Comparison of ENCODE assay signal across 33 cellular contexts in the genomic region with DNA sequence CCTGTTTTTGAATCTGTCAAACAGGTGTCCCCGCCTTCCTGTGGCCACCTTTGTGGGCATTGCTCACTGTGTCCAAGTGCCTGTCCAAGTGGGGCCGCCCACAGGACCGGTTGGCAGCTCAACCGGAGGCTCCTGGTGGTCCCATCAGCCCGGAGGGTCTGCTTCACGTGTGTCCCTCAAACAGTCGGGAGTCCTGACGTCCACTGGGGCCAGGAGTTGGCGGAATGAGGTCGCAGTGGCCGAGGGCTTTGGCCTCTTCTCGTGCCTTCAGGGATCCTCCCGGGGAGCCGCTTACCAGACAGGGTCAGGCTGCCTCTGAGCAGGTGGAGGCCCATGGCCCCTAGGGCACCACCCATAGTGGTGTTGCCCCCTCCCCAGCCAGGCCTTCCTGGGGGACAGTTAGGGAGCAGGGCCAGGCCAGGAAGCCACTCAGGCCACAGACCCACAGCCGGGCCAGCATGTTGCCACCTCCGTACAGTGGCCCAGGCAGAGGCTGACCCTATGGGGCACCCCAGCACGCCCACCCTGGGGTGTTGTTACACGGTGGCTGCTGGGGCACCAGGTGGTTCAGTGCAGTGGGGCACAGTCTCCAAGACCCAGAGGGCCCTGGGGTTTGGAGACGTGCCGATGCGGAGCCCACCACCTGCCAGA.
DNase-seq lines count a peak whose midpoint lies in the region; ATAC-seq and TF ChIP-seq lines count a peak whose summit lies in the region.
"Had no signal": no experiment of that assay in that cellular context is flagged by ENCODE, and none has a peak within 500 bp of the region (broad histone marks: within the 10 kb centered on the region; RNA-seq: fewer than 3 reads in every experiment).

No MANE protein-coding gene starts in this region.

- TF ChIP-seq RAD21 in HCT116 (IDR thresholded peaks at IDR 0.05; ENCODE audit: low read depth) (no peak), IMR-90 (IDR thresholded peaks at IDR 0.05; ENCODE audit: low read length) (no peak)

- in situ Hi-C loops in IMR-90 (cut with MboI; ENCODE audit: low sequenced_read_pairs) (no loop called here), GM13977 (cut with MboI; ENCODE audit: low pct_unique_long_range_greater_than_20kb, low sequenced_read_pairs, unreplicated experiment) (no loop called here)

- WGBS in IMR-90 (ENCODE audit: extremely low coverage in 2 of 2, insufficient read length in 1 of 2), 2 experiments: 62% methylated on average over 11 of the region's 21 CpGs; no CpG with 5 or more reads in 1 of the 2 experiments
- WGBS in neuronal stem cell (ENCODE audit: extremely low coverage in 2 of 2, insufficient read length in 2 of 2, insufficient replicate concordance in 1 of 2), 2 donors: no CpG with 5 or more reads among the region's 21 CpGs
- no CpG with 5 or more reads among the region's 21 CpGs for WGBS in H9 (ENCODE audit: extremely low coverage, insufficient read length, low lambda C conversion rate)

- DNase-seq in H7 (peak; percentile 72), HCT116 (ENCODE audit: low read depth, low spot score) (no peak), IMR-90 (no peak), neuronal stem cell (ENCODE audit: low spot score) (no peak), H9 (no peak), GM13977 (ENCODE audit: low spot score) (no peak), left ventricle myocardium inferior (no peak)
- DNase-seq: ACHN; AML-193; BE2C; C1 segment of cervical spinal cord; Caco-2; Calu3; CD4-positive, alpha-beta memory T cell; CD4-positive, alpha-beta T cell; CD4-positive, CD25-positive, alpha-beta regulatory T cell; CD8-positive, alpha-beta memory T cell; CD8-positive, alpha-beta T cell; COR-L47; DMS 273 treated with DMSO at 0.1 percent for 48 hours; DMS153; DMS79; DMS79 treated with DMSO at 0.1 percent for 48 hours; DND-41; EL had no signal

- ATAC-seq in HCT116 (0 out of 2 replicates have a peak, but pooled peaks have one; percentile 15), IMR-90 (ENCODE audit: low read depth) (no peak)
- ATAC-seq in activated CD4-positive, CD25-positive, alpha-beta regulatory T cell treated with anti-CD3 and anti-CD28 coated beads, Interleukin-2, amount 50 U/mL, for 24 hours: no peak
- ATAC-seq: CD8-positive, alpha-beta T cell had no signal

- H3K4me1 ChIP-seq in HCT116 (ENCODE audit: control insufficient read depth in 1 of 2, insufficient read depth in 2 of 2, low read length in 2 of 2) (no peaks in the 10 kb centered on the region), IMR-90 (ENCODE audit: control insufficient read depth, insufficient read depth, low read length) (no peaks in the 10 kb centered on the region), neuronal stem cell (ENCODE audit: control insufficient read depth in 2 of 2, insufficient read depth in 1 of 2, low read depth in 1 of 2, low read length in 2 of 2) (peaks cover 0 to 16% of the 10 kb centered on the region in 2 donors), H9 (ENCODE audit: insufficient read depth, low read length) (no peaks in the 10 kb centered on the region), left ventricle myocardium inferior (no peaks in the 10 kb centered on the region)
- H3K4me1 ChIP-seq: A549; BE2C; BLaER1; BLaER1 treated with 17β-estradiol and CSF1 and Interleukin-3, amounts not matched to agents 10 nM and 100 nM; Caco-2 had no signal

- H3K56ac ChIP-seq in IMR-90 (ENCODE audit: extremely low read depth, insufficient read depth, low read length) (no peak overlapping the region), H9 (ENCODE audit: insufficient read length, low read depth, low read length) (no peak overlapping the region)

- H3K18ac ChIP-seq in IMR-90 (ENCODE audit: low read depth, low read length) (no peak overlapping the region), neuronal stem cell (ENCODE audit: low read length) (peak overlapping the region; percentile 87), H9 (ENCODE audit: insufficient read length, low read depth, low read length) (no peak overlapping the region)

- H2AFZ ChIP-seq in HCT116 (ENCODE audit: low read depth, low read length, poor library complexity, severe bottlenecking): no peak overlapping the region
- H2AFZ ChIP-seq in IMR-90 (replicated peaks; ENCODE audit: low read length, poor library complexity): no peak overlapping the region
- no peak overlapping the region for H2AFZ ChIP-seq in neuronal stem cell (ENCODE audit: low read length)
- no peak overlapping the region for H2AFZ ChIP-seq in H9 (ENCODE audit: low read length)

- H2BK12ac ChIP-seq in neuronal stem cell (ENCODE audit: low read length) (peak overlapping the region; percentile 82), H9 (ENCODE audit: insufficient read length, low read depth, low read length) (no peak overlapping the region)

- H2BK5ac ChIP-seq in IMR-90 (ENCODE audit: low read depth, low read length, poor library complexity, severe bottlenecking): no peak overlapping the region
- no peak overlapping the region for H2BK5ac ChIP-seq in neuronal stem cell (ENCODE audit: low read length)
- no peak overlapping the region for H2BK5ac ChIP-seq in H9 (ENCODE audit: insufficient read length, low read length)

- no peak overlapping the region for H3K27ac Mint-ChIP-seq in H9
- H3K27ac Mint-ChIP-seq: B cell; CD14-positive monocyte; CD4-positive, alpha-beta memory T cell; CD4-positive, alpha-beta T cell; CD4-positive, CD25-positive, alpha-beta regulatory T cell; CD8-positive, alpha-beta memory T cell; CD8-positive, alpha-beta T cell had no signal

- H3K9me3 ChIP-seq in HCT116 (ENCODE audit: control insufficient read depth in 1 of 2, insufficient read depth in 1 of 2, low read depth in 1 of 2, low read length in 2 of 2) (peaks cover 1 to 3% of the 10 kb centered on the region in 2 experiments; a peak in 2 of 4 replicates), IMR-90 (ENCODE audit: control insufficient read depth, insufficient read depth, low read length) (peaks cover 8% of the 10 kb centered on the region), neuronal stem cell (replicated peaks in 1 of 2; ENCODE audit: control insufficient read depth in 2 of 2, insufficient read depth in 1 of 2, low read depth in 1 of 2, low read length in 2 of 2) (peaks cover 0 to 4% of the 10 kb centered on the region in 2 donors), H9 (ENCODE audit: control insufficient read depth, low read depth, low read length) (no peaks in the 10 kb centered on the region), left ventricle myocardium inferior (replicated peaks) (peaks cover 3% of the 10 kb centered on the region)
- H3K9me3 ChIP-seq: A549, BE2C, Caco-2 had no signal

- intact Hi-C loops in HCT116 (cut with micrococcal nuclease) (no loop called here), IMR-90 (cut with micrococcal nuclease) (no loop called here), left ventricle myocardium inferior (cut with micrococcal nuclease) (no loop called here)

- H3K27me3 Mint-ChIP-seq in H9 (ENCODE audit: low read depth): no peaks in the 10 kb centered on the region
- H3K27me3 Mint-ChIP-seq: CD4-positive, alpha-beta T cell; CD4-positive, CD25-positive, alpha-beta regulatory T cell had no signal

- H2AK9ac ChIP-seq in IMR-90 (replicated peaks; ENCODE audit: low read depth, low read length, poor library complexity): peak overlapping the region; percentile 28

- H3K9ac ChIP-seq in HCT116 (ENCODE audit: low read length) (no peak overlapping the region), IMR-90 (ENCODE audit: low read depth, low read length) (no peak overlapping the region), neuronal stem cell (ENCODE audit: low read depth, low read length, poor library complexity) (peak overlapping the region; percentile 44), H9 (ENCODE audit: extremely low read depth, insufficient read length, low read length) (no peak overlapping the region)
- H3K9ac ChIP-seq: BLaER1; BLaER1 treated with 17β-estradiol and CSF1 and Interleukin-3, amounts not matched to agents 10 nM and 100 nM had no signal

- CTCF ChIA-PET in HCT116 (lab: Charles Lee) (no interaction called here), IMR-90 (lab: Yijun Ruan, JAX) (no interaction called here)

- TF ChIP-seq POLR2A in HCT116 (IDR thresholded peaks at IDR 0.05; ENCODE audit: borderline replicate concordance, extremely low read depth, insufficient read depth, insufficient read length) (no peak), IMR-90 (IDR thresholded peaks at IDR 0.05; ENCODE audit: low read depth, low read length) (no peak)

- no peak overlapping the region for H3T11ph ChIP-seq in H9 (ENCODE audit: low read length)

- H3K79me1 ChIP-seq in IMR-90 (ENCODE audit: low read depth in 1 of 2, low read length in 2 of 2) (no peaks in the 10 kb centered on the region), neuronal stem cell (ENCODE audit: low read depth, low read length) (peaks cover 11% of the 10 kb centered on the region), H9 (ENCODE audit: insufficient read depth, low read depth, low read length, poor library complexity, severe bottlenecking) (no peaks in the 10 kb centered on the region)

- H4K8ac ChIP-seq in IMR-90 (ENCODE audit: low read depth in 2 of 2, low read length in 2 of 2) (no peak overlapping the region), neuronal stem cell (ENCODE audit: low read depth, low read length) (no peak overlapping the region), H9 (replicated peaks; ENCODE audit: insufficient read length, low read depth, low read length) (no peak overlapping the region)

- H4K91ac ChIP-seq in IMR-90 (ENCODE audit: insufficient read depth, low read depth, low read length) (no peak overlapping the region), neuronal stem cell (ENCODE audit: low read depth, low read length, poor library complexity) (no peak overlapping the region), H9 (ENCODE audit: insufficient read length, low read depth, low read length) (no peak overlapping the region)

- peaks cover 5% of the 10 kb centered on the region; the same call in 1 of the 2 replicates for H3K9me1 ChIP-seq in IMR-90 (ENCODE audit: insufficient read depth, low read length)

- H3K36me3 ChIP-seq in H7 (replicated peaks; ENCODE audit: control insufficient read depth, insufficient read depth, low read length): no peaks in the 10 kb centered on the region
- no peaks in the 10 kb centered on the region for H3K36me3 ChIP-seq in HCT116 (ENCODE audit: control insufficient read depth in 1 of 2, insufficient read depth in 2 of 2, low read length in 2 of 2)
- no peaks in the 10 kb centered on the region for H3K36me3 ChIP-seq in IMR-90 (ENCODE audit: control insufficient read depth, insufficient read depth, low read length)
- H3K36me3 ChIP-seq in neuronal stem cell (replicated peaks in 1 of 2; ENCODE audit: control insufficient read depth in 2 of 2, insufficient read depth in 2 of 2, low read length in 2 of 2): no peaks in the 10 kb centered on the region
- no peaks in the 10 kb centered on the region for H3K36me3 ChIP-seq in left ventricle myocardium inferior
- H3K36me3 ChIP-seq: BLaER1; BLaER1 treated with 17β-estradiol and CSF1 and Interleukin-3, amounts not matched to agents 10 nM and 100 nM had no signal

- H2BK15ac ChIP-seq in IMR-90 (ENCODE audit: low read depth, low read length) (no peak overlapping the region), neuronal stem cell (ENCODE audit: low read length) (peak overlapping the region; percentile 58), H9 (ENCODE audit: low read depth, low read length) (no peak overlapping the region)

- no peaks in the 10 kb centered on the region for H3K4me1 Mint-ChIP-seq in H9
- H3K4me1 Mint-ChIP-seq: B cell; CD14-positive monocyte; CD4-positive, alpha-beta memory T cell; CD4-positive, CD25-positive, alpha-beta regulatory T cell; CD8-positive, alpha-beta memory T cell had no signal

- H3K23me2 ChIP-seq in H9 (ENCODE audit: insufficient read length, low read depth, low read length, poor library complexity, severe bottlenecking): no peaks in the 10 kb centered on the region

- H2BK120ac ChIP-seq in IMR-90 (ENCODE audit: low read depth, low read length) (no peak overlapping the region), neuronal stem cell (ENCODE audit: low read depth, low read length) (no peak overlapping the region), H9 (ENCODE audit: low read depth, low read length, poor library complexity, severe bottlenecking) (no peak overlapping the region)

- H3K36me3 Mint-ChIP-seq in H9 (ENCODE audit: insufficient read depth in 1 of 3, low read depth in 3 of 3): peaks cover 0 to 2% (median 0%) of the 10 kb centered on the region in 3 experiments; a peak in 1 of 7 replicates
- H3K36me3 Mint-ChIP-seq: CD14-positive monocyte; CD4-positive, alpha-beta memory T cell; CD4-positive, CD25-positive, alpha-beta regulatory T cell; CD8-positive, alpha-beta memory T cell; CD8-positive, alpha-beta T cell had no signal

- POLR2A ChIA-PET in HCT116 (lab: Charles Lee): no interaction called here
- POLR2A ChIA-PET in IMR-90 (lab: Charles Lee; ENCODE audit: unreplicated experiment): no interaction called here

- H3K23ac ChIP-seq in IMR-90 (ENCODE audit: low read depth, low read length): no peak overlapping the region
- peak overlapping the region; percentile 80 for H3K23ac ChIP-seq in neuronal stem cell (ENCODE audit: low read depth, low read length, poor library complexity)
- H3K23ac ChIP-seq in H9 (ENCODE audit: insufficient read length, low read depth, low read length): no peak overlapping the region

- no peak overlapping the region for H3K4ac ChIP-seq in IMR-90 (ENCODE audit: low read depth, low read length)
- no peak overlapping the region for H3K4ac ChIP-seq in neuronal stem cell (ENCODE audit: low read length)
- H3K4ac ChIP-seq in H9 (ENCODE audit: low read depth, low read length): no peak overlapping the region

- H3K79me2 ChIP-seq in HCT116 (ENCODE audit: insufficient read depth, low read length) (no peaks in the 10 kb centered on the region), H9 (ENCODE audit: insufficient read depth, low read length) (no peaks in the 10 kb centered on the region)

- no peak overlapping the region for H3K4me2 ChIP-seq in HCT116 (ENCODE audit: low read length)
- H3K4me2 ChIP-seq in IMR-90 (ENCODE audit: low read depth, low read length): no peak overlapping the region
- H3K4me2 ChIP-seq in neuronal stem cell (ENCODE audit: insufficient read depth, low read length, poor library complexity, severe bottlenecking): no peak overlapping the region
- H3K4me2 ChIP-seq in H9 (ENCODE audit: insufficient read depth, insufficient read length, low read length): no peak overlapping the region
- H3K4me2 ChIP-seq: A549; BLaER1; BLaER1 treated with 17β-estradiol and CSF1 and Interleukin-3, amounts not matched to agents 10 nM and 100 nM had no signal

- TF ChIP-seq CTCF in HCT116 (IDR thresholded peaks at IDR 0.05 in 2 of 3, conservative IDR thresholded peaks at IDR 0.05 in 1 of 3; ENCODE audit: borderline replicate concordance in 1 of 3, insufficient read depth in 1 of 3, low read depth in 2 of 3, low read length in 2 of 3) (no peak), IMR-90 (conservative IDR thresholded peaks at IDR 0.05; ENCODE audit: low read depth, low read length) (no peak), H9 (conservative IDR thresholded peaks at IDR 0.05) (no peak), GM13977 (IDR thresholded peaks at IDR 0.05; ENCODE audit: extremely low read depth, insufficient read depth, missing control alignments) (no peak), left ventricle myocardium inferior (IDR thresholded peaks at IDR 0.05; ENCODE audit: borderline replicate concordance) (no peak)

- no peaks in the 10 kb centered on the region for H3K9me2 ChIP-seq in HCT116 (ENCODE audit: insufficient read depth)

- H3K9me3 Mint-ChIP-seq in H9: peaks cover 3 to 6% of the 10 kb centered on the region in 2 experiments; a peak in 4 of 5 replicates
- H3K9me3 Mint-ChIP-seq: CD4-positive, alpha-beta T cell; CD8-positive, alpha-beta T cell had no signal

- no peak overlapping the region for H2BK20ac ChIP-seq in IMR-90 (ENCODE audit: low read depth, low read length)
- H2BK20ac ChIP-seq in H9 (ENCODE audit: low read depth, low read length, poor library complexity, severe bottlenecking): no peak overlapping the region

- H4K20me1 ChIP-seq in HCT116 (ENCODE audit: insufficient read depth) (no peaks in the 10 kb centered on the region), IMR-90 (ENCODE audit: insufficient read depth, low read length) (no peaks in the 10 kb centered on the region), H9 (ENCODE audit: control insufficient read depth, insufficient read depth, insufficient read length) (peaks cover 2% of the 10 kb centered on the region)
- H4K20me1 ChIP-seq: BLaER1 had no signal

- H3K27ac ChIP-seq in HCT116 (ENCODE audit: low read depth, low read length) (no peak overlapping the region), IMR-90 (ENCODE audit: insufficient read depth, low read length) (no peak overlapping the region), neuronal stem cell (replicated peaks; ENCODE audit: low read length) (no peak overlapping the region), H9 (ENCODE audit: insufficient read length, low read depth, low read length) (no peak overlapping the region), left ventricle myocardium inferior (replicated peaks) (no peak overlapping the region)
- H3K27ac ChIP-seq: 22Rv1; A549; BLaER1; BLaER1 treated with 17β-estradiol and CSF1 and Interleukin-3, amounts not matched to agents 10 nM and 100 nM; C4-2B had no signal

- H3K4me3 ChIP-seq in H7 (ENCODE audit: insufficient read depth, low read depth, low read length) (no peak overlapping the region), HCT116 (replicated peaks in 1 of 2; ENCODE audit: low read depth in 1 of 2, low read length in 2 of 2) (no peak overlapping the region), IMR-90 (ENCODE audit: insufficient read depth, low read depth, low read length) (no peak overlapping the region), neuronal stem cell (ENCODE audit: low read length in 2 of 2) (no peak overlapping the region), left ventricle myocardium inferior (no peak overlapping the region)
- H3K4me3 ChIP-seq: A549; BLaER1; BLaER1 treated with 17β-estradiol and CSF1 and Interleukin-3, amounts not matched to agents 10 nM and 100 nM had no signal

- H3K27me3 ChIP-seq in H7 (ENCODE audit: control insufficient read depth, insufficient read depth, low read length) (no peaks in the 10 kb centered on the region), HCT116 (ENCODE audit: insufficient read depth, low read length) (no peaks in the 10 kb centered on the region), IMR-90 (ENCODE audit: control insufficient read depth, insufficient read depth, low read length) (peaks cover 2% of the 10 kb centered on the region), neuronal stem cell (ENCODE audit: control insufficient read depth in 3 of 3, insufficient read depth in 3 of 3, low read depth in 1 of 3, low read length in 3 of 3) (peaks cover 0 to 3% (median 0%) of the 10 kb centered on the region in 3 experiments), H9 (ENCODE audit: insufficient read depth, low read length) (no peaks in the 10 kb centered on the region), left ventricle myocardium inferior (ENCODE audit: low read depth) (peaks cover 27% of the 10 kb centered on the region)
- H3K27me3 ChIP-seq: BE2C; BLaER1; BLaER1 treated with 17β-estradiol and CSF1 and Interleukin-3, amounts not matched to agents 10 nM and 100 nM had no signal

- BruUV-seq in HCT116 (replicated peaks; lab: Mats Ljungman, UMichigan) (no TSS peak), IMR-90 (replicated peaks; lab: Mats Ljungman, UMichigan) (no TSS peak)

- H2AK5ac ChIP-seq in IMR-90 (ENCODE audit: low read depth, low read length) (no peak overlapping the region), neuronal stem cell (ENCODE audit: low read depth, low read length) (peak overlapping the region; percentile 88), H9 (ENCODE audit: insufficient read length, low read length) (no peak overlapping the region)

- RAD21 ChIA-PET in HCT116 (lab: Charles Lee; ENCODE audit: low non-redundant PET in 1 of 2, low total read pairs in 2 of 2, uncharacterized antibody in 2 of 2, unreplicated experiment in 2 of 2): no interaction called here

- no peak overlapping the region for H3K4me3 Mint-ChIP-seq in H9
- H3K4me3 Mint-ChIP-seq: B cell; CD14-positive monocyte; CD4-positive, alpha-beta memory T cell; CD4-positive, alpha-beta T cell; CD4-positive, CD25-positive, alpha-beta regulatory T cell; CD8-positive, alpha-beta memory T cell; CD8-positive, alpha-beta T cell had no signal

- H4K5ac ChIP-seq in IMR-90 (ENCODE audit: low read depth, low read length): no peak overlapping the region
- H4K5ac ChIP-seq in H9 (ENCODE audit: insufficient read length, low read depth, low read length): no peak overlapping the region

- H3K14ac ChIP-seq in IMR-90 (replicated peaks; ENCODE audit: low read depth, low read length) (no peak overlapping the region), neuronal stem cell (ENCODE audit: low read length) (peak overlapping the region; percentile 14), H9 (ENCODE audit: insufficient read depth, low read length) (no peak overlapping the region)

- dilution Hi-C loops in IMR-90 (cut with HindIII; ENCODE audit: low sequenced_read_pairs, unreplicated experiment): no loop called here
